14 cellular contexts compared by ENCODE assay signal in the genomic region with DNA sequence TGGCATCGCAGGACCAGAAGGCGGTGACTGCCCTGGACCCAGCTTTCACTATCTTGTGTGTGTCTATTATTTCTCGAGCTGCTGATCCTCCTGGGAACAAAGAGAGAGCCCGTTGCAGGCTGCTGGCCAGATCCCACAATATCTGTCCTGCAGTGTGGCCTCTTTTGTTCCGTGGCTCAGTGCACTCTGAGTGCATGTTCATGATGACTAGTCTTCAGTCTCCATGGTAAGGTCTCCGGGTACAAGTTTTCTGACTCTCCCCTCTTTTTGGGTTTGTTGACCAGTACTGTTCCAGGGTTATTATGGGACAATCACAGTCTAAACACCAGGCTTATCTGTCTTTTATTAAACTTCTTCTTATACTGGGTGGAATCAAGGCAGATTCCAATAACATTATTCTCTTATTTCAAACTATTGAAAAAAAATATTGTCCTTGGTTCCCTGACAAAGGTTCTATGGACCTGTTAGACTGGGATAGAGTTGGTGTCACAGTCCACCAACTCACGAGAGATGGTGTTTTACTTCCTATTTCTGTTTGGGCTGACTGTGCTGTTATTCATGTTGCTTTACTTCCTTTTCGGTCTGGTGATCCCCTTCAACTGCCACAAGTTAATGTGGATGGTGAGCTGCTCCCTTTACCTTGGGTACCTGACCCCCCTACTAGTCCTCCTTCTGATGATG.
DNase-seq lines count a peak whose midpoint lies in the region; ATAC-seq, FAIRE-seq and TF ChIP-seq lines count a peak whose summit lies in the region.
"Had no signal": no experiment of that assay in that cellular context is flagged by ENCODE, and none has a peak within 500 bp of the region (broad histone marks: within the 10 kb centered on the region; RNA-seq: fewer than 3 reads in every experiment).

No MANE protein-coding gene starts in this region.

- CTCF ChIA-PET in Calu3 (lab: Charles Lee) = no interaction called here
- CTCF ChIA-PET in activated CD4-positive, alpha-beta memory T cell treated with anti-CD3 and anti-CD28 coated beads, Interleukin-2, amount 10 ng/mL, durations not matched to agents 7 days and 5 days (lab: Charles Lee) = no interaction called here

- H3K36me3 ChIP-seq in kidney (ENCODE audit: control insufficient read depth in 1 of 2, insufficient read depth in 2 of 2, low read length in 2 of 2) = no peaks in the 10 kb centered on the region
- H3K36me3 ChIP-seq: SJSA1 had no signal

- H3K9me3 ChIP-seq in kidney (ENCODE audit: control insufficient read depth in 1 of 2, low read length in 2 of 2) = peaks cover 0 to 5% of the 10 kb centered on the region in 2 donors

- no peaks in the 10 kb centered on the region for H3K4me1 ChIP-seq in kidney (ENCODE audit: control insufficient read depth in 1 of 2, insufficient read depth in 1 of 2, low read depth in 1 of 2, low read length in 2 of 2)
- H3K4me1 ChIP-seq: SJSA1 had no signal

- BruUV-seq in Calu3 (replicated peaks; lab: Mats Ljungman, UMichigan) = no TSS peak

- peaks cover 1% of the 10 kb centered on the region for H3K9me3 Mint-ChIP-seq in Calu3 (ENCODE audit: low read depth, unreplicated experiment)
- H3K9me3 Mint-ChIP-seq in activated CD4-positive, alpha-beta memory T cell treated with anti-CD3 and anti-CD28 coated beads, Interleukin-2, amount 10 ng/mL, durations not matched to agents 7 days and 5 days = peaks cover 7% of the 10 kb centered on the region
- peaks cover 8% of the 10 kb centered on the region in 2 donors for H3K9me3 Mint-ChIP-seq in activated naive CD4-positive, alpha-beta T cell treated with anti-CD3 and anti-CD28 coated beads, Interleukin-2, amount 50 U/mL, for 72 hours
- H3K9me3 Mint-ChIP-seq in osteocyte (ENCODE audit: unreplicated experiment) = peaks cover 61% of the 10 kb centered on the region

- peak overlapping the region; percentile 80 to 87 for H3K27ac ChIP-seq in kidney (ENCODE audit: low read depth in 2 of 2, low read length in 2 of 2)
- H3K27ac ChIP-seq: SJSA1 had no signal

- DNase-seq in Calu3 (no peak), RCC 7860 (ENCODE audit: low spot score) (peak; percentile 31), kidney (no peak), osteocyte (ENCODE audit: extremely low spot score, unreplicated experiment) (no peak)
- no peak for DNase-seq in activated CD4-positive, alpha-beta memory T cell treated with anti-CD3 and anti-CD28 coated beads, Interleukin-2, amount 10 ng/mL, durations not matched to agents 7 days and 5 days
- no peak for DNase-seq in activated naive CD4-positive, alpha-beta T cell treated with anti-CD3 and anti-CD28 coated beads, Interleukin-2, amount 50 U/mL, for 72 hours (ENCODE audit: low spot score in 2 of 2)
- DNase-seq in stimulated activated CD4-positive, alpha-beta T cell treated with anti-CD3 and anti-CD28 coated beads, Interleukin-15, amount 100 ng/mL, for 24 hours = no peak
- DNase-seq: DMS79 treated with DMSO at 0.1 percent for 48 hours, NCI-H1417 treated with DMSO at 0.1 percent for 48 hours, NCI-H1930, NCI-H345, NCI-H524 treated with DMSO at 0.1 percent for 48 hours had no signal

- FAIRE-seq in RCC 7860 (lab: Jason Lieb, UNC) (peak; percentile 52), kidney (lab: Jason Lieb, UNC) (no peak)
- FAIRE-seq: H1 had no signal

- H3K9ac ChIP-seq in kidney (ENCODE audit: low read length in 2 of 2) = peak overlapping the region in 1 of 2 donors; percentile 3

- peak overlapping the region in 1 of 2 donors; percentile 23 for H3K4me3 ChIP-seq in kidney (ENCODE audit: low read length in 2 of 2)
- H3K4me3 ChIP-seq: SJSA1 had no signal

- H3K27me3 Mint-ChIP-seq in Calu3 (ENCODE audit: unreplicated experiment) (no peaks in the 10 kb centered on the region), osteocyte (ENCODE audit: unreplicated experiment) (no peaks in the 10 kb centered on the region)
- H3K27me3 Mint-ChIP-seq in activated CD4-positive, alpha-beta memory T cell treated with anti-CD3 and anti-CD28 coated beads, Interleukin-2, amount 10 ng/mL, durations not matched to agents 7 days and 5 days = no peaks in the 10 kb centered on the region

- POLR2A ChIA-PET in activated CD4-positive, alpha-beta memory T cell treated with anti-CD3 and anti-CD28 coated beads, Interleukin-2, amount 10 ng/mL, durations not matched to agents 7 days and 5 days (lab: Charles Lee) = no interaction called here

- intact Hi-C loops in Calu3 (cut with micrococcal nuclease; ENCODE audit: unreplicated experiment) (loop anchor here (5.0 kb wide), 1 partner anchor 66 kb away; no protein-coding TSS in a partner anchor), kidney (cut with DNase I) (no loop called here)

- no peak for ATAC-seq in activated naive CD4-positive, alpha-beta T cell treated with anti-CD3 and anti-CD28 coated beads, Interleukin-2, amount 50 U/mL, for 72 hours

- H3K4me1 Mint-ChIP-seq in Calu3 (ENCODE audit: low read depth, unreplicated experiment) (peaks cover 28% of the 10 kb centered on the region), osteocyte (ENCODE audit: unreplicated experiment) (no peaks in the 10 kb centered on the region)
- H3K4me1 Mint-ChIP-seq in activated CD4-positive, alpha-beta memory T cell treated with anti-CD3 and anti-CD28 coated beads, Interleukin-2, amount 10 ng/mL, durations not matched to agents 7 days and 5 days = no peaks in the 10 kb centered on the region

- H3K27ac Mint-ChIP-seq in Calu3 (ENCODE audit: unreplicated experiment) (peak overlapping the region; percentile 94), osteocyte (ENCODE audit: unreplicated experiment) (no peak overlapping the region)
- no peak overlapping the region for H3K27ac Mint-ChIP-seq in activated CD4-positive, alpha-beta memory T cell treated with anti-CD3 and anti-CD28 coated beads, Interleukin-2, amount 10 ng/mL, durations not matched to agents 7 days and 5 days
- no peak overlapping the region for H3K27ac Mint-ChIP-seq in activated naive CD4-positive, alpha-beta T cell treated with anti-CD3 and anti-CD28 coated beads, Interleukin-2, amount 50 U/mL, for 72 hours

- H3K4me3 Mint-ChIP-seq in Calu3 (ENCODE audit: low read depth, unreplicated experiment) (peak overlapping the region; percentile 51), osteocyte (ENCODE audit: unreplicated experiment) (no peak overlapping the region)
- no peak overlapping the region for H3K4me3 Mint-ChIP-seq in activated CD4-positive, alpha-beta memory T cell treated with anti-CD3 and anti-CD28 coated beads, Interleukin-2, amount 10 ng/mL, durations not matched to agents 7 days and 5 days

- H3K36me3 Mint-ChIP-seq in Calu3 (ENCODE audit: insufficient read depth, unreplicated experiment) (peaks cover 8% of the 10 kb centered on the region), osteocyte (ENCODE audit: unreplicated experiment) (no peaks in the 10 kb centered on the region)
- no peaks in the 10 kb centered on the region for H3K36me3 Mint-ChIP-seq in activated CD4-positive, alpha-beta memory T cell treated with anti-CD3 and anti-CD28 coated beads, Interleukin-2, amount 10 ng/mL, durations not matched to agents 7 days and 5 days (ENCODE audit: low read depth)
- H3K36me3 Mint-ChIP-seq in activated naive CD4-positive, alpha-beta T cell treated with anti-CD3 and anti-CD28 coated beads, Interleukin-2, amount 50 U/mL, for 72 hours = peaks cover 0 to 9% of the 10 kb centered on the region in 2 donors

- TF ChIP-seq CTCF in Calu3 (IDR thresholded peaks at IDR 0.05; ENCODE audit: unreplicated experiment) (no peak), kidney (IDR thresholded peaks at IDR 0.05; ENCODE audit: borderline replicate concordance, extremely low read depth, insufficient read depth) (no peak), osteocyte (IDR thresholded peaks at IDR 0.05) (no peak)
